In genomic region chr1:228268891-228269285, GRCh38 we compare ENCODE assay signal across 15 cellular contexts.
A peak's percentile ranks its signal among the peaks of the same experiment; 100 is the strongest.
DNase-seq lines count a peak whose midpoint lies in the region; ATAC-seq and TF ChIP-seq lines count a peak whose summit lies in the region.
"Had no signal": no experiment of that assay in that cellular context is flagged by ENCODE, and none has a peak within 500 bp of the region (broad histone marks: within the 10 kb centered on the region; RNA-seq: fewer than 3 reads in every experiment).

No MANE protein-coding gene starts in this region.

- no peaks in the 10 kb centered on the region for H3K4me1 Mint-ChIP-seq in progenitor cell of endocrine pancreas (ENCODE audit: low read depth)
- no peaks in the 10 kb centered on the region; the same call in 1 of the 2 replicates for H3K4me1 Mint-ChIP-seq in HFFc6 (ENCODE audit: low read depth)

- peaks cover 5 to 39% (median 15%) of the 10 kb centered on the region in 9 donors for H3K4me1 ChIP-seq in heart right ventricle
- H3K4me1 ChIP-seq: HAP-1, SJCRH30 had no signal

- H3K36me3 ChIP-seq in heart right ventricle = peaks cover 0 to 79% (median 2%) of the 10 kb centered on the region in 9 donors
- H3K36me3 ChIP-seq: HAP-1, SJCRH30 had no signal

- H3K4me3 Mint-ChIP-seq in progenitor cell of endocrine pancreas (ENCODE audit: low read depth) = no peak overlapping the region
- H3K4me3 Mint-ChIP-seq in HFFc6 = no peak overlapping the region

- no peaks in the 10 kb centered on the region for H3K9me3 Mint-ChIP-seq in progenitor cell of endocrine pancreas (ENCODE audit: low read depth)
- H3K9me3 Mint-ChIP-seq in HFFc6 = peaks cover 12% of the 10 kb centered on the region

- intact Hi-C loops in heart right ventricle (cut with DNase I) = loop anchor here in 1 of 10 donors (10.0 kb wide), 1 partner anchor 134 kb away; no protein-coding TSS in a partner anchor

- H3K27ac ChIP-seq in heart right ventricle = peak overlapping the region in 6 of 10 donors; percentile 11 to 70 (median 55)
- H3K27ac ChIP-seq: SJCRH30 had no signal

- H3K9me3 ChIP-seq in heart right ventricle = no peaks in the 10 kb centered on the region
- H3K9me3 ChIP-seq: HAP-1, SJCRH30 had no signal

- H3K27me3 ChIP-seq in heart right ventricle = no peaks in the 10 kb centered on the region
- H3K27me3 ChIP-seq: SJCRH30 had no signal

- 43 to 71% methylated on average over 8 of the region's 8 CpGs for WGBS in heart right ventricle, 2 donors

- no peaks in the 10 kb centered on the region for H3K27me3 Mint-ChIP-seq in progenitor cell of endocrine pancreas
- no peaks in the 10 kb centered on the region; the same call in 1 of the 2 replicates for H3K27me3 Mint-ChIP-seq in HFFc6 (ENCODE audit: insufficient read depth)

- H3K36me3 Mint-ChIP-seq in progenitor cell of endocrine pancreas (ENCODE audit: insufficient read depth) (peaks cover 7% of the 10 kb centered on the region), HFFc6 (ENCODE audit: low read depth) (no peaks in the 10 kb centered on the region)

- peak; percentile 24 for DNase-seq in AG08396 (ENCODE audit: low spot score)
- DNase-seq in GM10266 (ENCODE audit: extremely low spot score) = peak; percentile 15
- peak in 1 of 2 donors; percentile 14 for DNase-seq in heart right ventricle
- DNase-seq in progenitor cell of endocrine pancreas (ENCODE audit: low spot score, unreplicated experiment) = no peak
- DNase-seq in HFFc6 = no peak
- DNase-seq in mucosa of gallbladder (ENCODE audit: low spot score) = no peak
- DNase-seq: AML-193, COR-L47, NCI-H187, NCI-H69, RPMI8226, SJCRH30 had no signal

- H3K4me3 ChIP-seq in heart right ventricle = no peak overlapping the region
- H3K4me3 ChIP-seq: HAP-1, SJCRH30 had no signal

- ATAC-seq in heart right ventricle (peak in 3 of 8 donors; percentile 8 to 25 (median 22)), HG02970 (IDR thresholded peaks at IDR 0.05; ENCODE audit: low FRiP score, unreplicated experiment) (no peak), HG02571 (IDR thresholded peaks at IDR 0.05; ENCODE audit: unreplicated experiment) (no peak)

- peak overlapping the region; percentile 69 for H3K27ac Mint-ChIP-seq in progenitor cell of endocrine pancreas
- H3K27ac Mint-ChIP-seq in HFFc6 = no peak overlapping the region

- no peak for TF ChIP-seq CTCF in GM10266 (IDR thresholded peaks at IDR 0.05; ENCODE audit: control insufficient read depth, insufficient read depth, low read depth, missing control alignments)
- no peak for TF ChIP-seq CTCF in heart right ventricle (IDR thresholded peaks at IDR 0.05)
- TF ChIP-seq CTCF in progenitor cell of endocrine pancreas (IDR thresholded peaks at IDR 0.05; ENCODE audit: unreplicated experiment) = no peak
- TF ChIP-seq CTCF in HFFc6 (IDR thresholded peaks at IDR 0.05) = no peak

Comparison
In these comparisons a context has a peak if more than half of its experiments do, and no peak if none do; other contexts are left out.
1. DNase-seq: peak in AG08396 (single experiment) and GM10266 (single experiment); none in progenitor cell of endocrine pancreas (single experiment), HFFc6 (single experiment) and mucosa of gallbladder (single experiment).